29 cellular contexts compared by ENCODE assay signal in genomic region chr13:71877280-71877653, GRCh38. TPM values are rescaled to one million over a fixed set of nuclear protein-coding genes. Genes with fewer than 3 reads are reported as not detected.
A peak's percentile ranks its signal among the peaks of the same experiment; 100 is the strongest.
DNase-seq lines count a peak whose midpoint lies in the region; FAIRE-seq and TF ChIP-seq lines count a peak whose summit lies in the region.
"Had no signal": no experiment of that assay in that cellular context is flagged by ENCODE, and none has a peak within 500 bp of the region (broad histone marks: within the 10 kb centered on the region; RNA-seq: fewer than 3 reads in every experiment).

No MANE protein-coding gene starts in this region.

- H4K8ac ChIP-seq in mesenchymal stem cell (ENCODE audit: low read length), result no peak overlapping the region

- no peak overlapping the region for H2BK12ac ChIP-seq in mesenchymal stem cell (ENCODE audit: low read length in 2 of 2)

- no peak overlapping the region for H3K23ac ChIP-seq in mesenchymal stem cell (ENCODE audit: low read length in 2 of 2)

- H3K4me3 ChIP-seq in HUES6 (ENCODE audit: low read depth, low read length) (peak overlapping the region; percentile 24; the same call in 1 of the 2 replicates), mesenchymal stem cell (ENCODE audit: insufficient read depth in 1 of 2, low read depth in 1 of 2, low read length in 2 of 2) (no peak overlapping the region), A673 (ENCODE audit: low read depth, low read length, poor library complexity, severe bottlenecking) (no peak overlapping the region), ascending aorta (no peak overlapping the region)
- H3K4me3 ChIP-seq: BLaER1, esophagus muscularis mucosa, left lung, Peyer's patch, sigmoid colon, upper lobe of left lung had no signal

- H2AFZ ChIP-seq in mesenchymal stem cell (ENCODE audit: low read depth, low read length), result no peak overlapping the region

- BruUV-seq in A673 (replicated peaks; lab: Mats Ljungman, UMichigan), result no TSS peak

- H2BK120ac ChIP-seq in mesenchymal stem cell (ENCODE audit: low read depth, low read length), result no peak overlapping the region

- H3K36me3 Mint-ChIP-seq in activated CD4-positive, alpha-beta memory T cell treated with anti-CD3 and anti-CD28 coated beads, Interleukin-2, amount 10 ng/mL, durations not matched to agents 7 days and 5 days (ENCODE audit: low read depth), result no peaks in the 10 kb centered on the region
- H3K36me3 Mint-ChIP-seq: activated naive CD8-positive, alpha-beta T cell treated with anti-CD3 and anti-CD28 coated beads for 36 hours had no signal

- H3K4me1 ChIP-seq in HUES6 (ENCODE audit: control insufficient read depth, insufficient read depth, low read length), result peaks cover 34% of the 10 kb centered on the region
- no peaks in the 10 kb centered on the region for H3K4me1 ChIP-seq in mesenchymal stem cell (ENCODE audit: control insufficient read depth, insufficient read depth, low read depth, low read length)
- no peaks in the 10 kb centered on the region for H3K4me1 ChIP-seq in A673 (ENCODE audit: insufficient read depth, low read length, poor library complexity, severe bottlenecking)
- H3K4me1 ChIP-seq in ascending aorta, result no peaks in the 10 kb centered on the region
- H3K4me1 ChIP-seq: BLaER1, Caco-2, esophagus muscularis mucosa, sigmoid colon had no signal

- no peak for TF ChIP-seq POLR2A in GM12891 (IDR thresholded peaks at IDR 0.05; ENCODE audit: low read depth, low read length)

- H3K9ac ChIP-seq in HUES6 (ENCODE audit: low read length) (peak overlapping the region; percentile 25), mesenchymal stem cell (ENCODE audit: low read length) (no peak overlapping the region)
- H3K9ac ChIP-seq: BLaER1 had no signal

- H3K9me3 ChIP-seq in HUES6 (ENCODE audit: control insufficient read depth, insufficient read depth, low read depth, low read length) (peaks cover 3% of the 10 kb centered on the region; the same call in 1 of the 2 replicates), mesenchymal stem cell (ENCODE audit: control insufficient read depth, low read length) (no peaks in the 10 kb centered on the region), A673 (ENCODE audit: low read depth, low read length, poor library complexity, severe bottlenecking) (no peaks in the 10 kb centered on the region), ascending aorta (no peaks in the 10 kb centered on the region)
- H3K9me3 ChIP-seq: BLaER1, Caco-2, esophagus muscularis mucosa, left lung, Peyer's patch, sigmoid colon, upper lobe of left lung had no signal

- peak overlapping the region; percentile 32; the same call in 1 of the 2 replicates for H3K27ac ChIP-seq in HUES6 (ENCODE audit: low read depth, low read length)
- H3K27ac ChIP-seq in mesenchymal stem cell (ENCODE audit: low read length, poor library complexity, severe bottlenecking), result no peak overlapping the region
- no peak overlapping the region for H3K27ac ChIP-seq in A673 (ENCODE audit: low read depth, low read length, poor library complexity, severe bottlenecking)
- no peak overlapping the region for H3K27ac ChIP-seq in ascending aorta
- H3K27ac ChIP-seq: BLaER1, esophagus muscularis mucosa, left lung, Peyer's patch, sigmoid colon, upper lobe of left lung, VCaP had no signal

- intact Hi-C loops in A673 (cut with micrococcal nuclease; ENCODE audit: unreplicated experiment) (loop anchor here (5.0 kb wide), 2 partner anchors 400 to 915 kb away; no protein-coding TSS in a partner anchor), ascending aorta (cut with DNase I) (no loop called here)

- H3K36me3 ChIP-seq in HUES6 (ENCODE audit: control insufficient read depth, insufficient read depth, low read length), result no peaks in the 10 kb centered on the region
- no peaks in the 10 kb centered on the region for H3K36me3 ChIP-seq in mesenchymal stem cell (ENCODE audit: control insufficient read depth in 1 of 2, insufficient read depth in 2 of 2, low read depth in 1 of 2, low read length in 2 of 2)
- no peaks in the 10 kb centered on the region for H3K36me3 ChIP-seq in A673 (ENCODE audit: insufficient read depth, low read length, poor library complexity, severe bottlenecking)
- H3K36me3 ChIP-seq in ascending aorta, result no peaks in the 10 kb centered on the region
- H3K36me3 ChIP-seq: BLaER1, esophagus muscularis mucosa, left lung, Peyer's patch, sigmoid colon, upper lobe of left lung had no signal

- H3K27me3 Mint-ChIP-seq in activated CD4-positive, alpha-beta memory T cell treated with anti-CD3 and anti-CD28 coated beads, Interleukin-2, amount 10 ng/mL, durations not matched to agents 7 days and 5 days, result no peaks in the 10 kb centered on the region
- H3K27me3 Mint-ChIP-seq: activated naive CD8-positive, alpha-beta T cell treated with anti-CD3 and anti-CD28 coated beads for 36 hours; T-helper 17 cell had no signal

- FAIRE-seq in GM12891 (lab: Jason Lieb, UNC), result peak; percentile 5

- no peak for DNase-seq in GM12891 (ENCODE audit: insufficient read length, low spot score)
- DNase-seq in ecto neural progenitor cell (ENCODE audit: low spot score), result peak; percentile 54
- DNase-seq in mesenchymal stem cell, result peak; percentile 11
- DNase-seq in A673 (ENCODE audit: low spot score), result no peak
- DNase-seq in stimulated activated CD4-positive, alpha-beta T cell treated with anti-CD3 and anti-CD28 coated beads, Interleukin-4, amount 100 ng/mL, for 4 hours, result no peak
- no peak for DNase-seq in ascending aorta (ENCODE audit: low spot score in 2 of 2)
- DNase-seq in activated CD4-positive, alpha-beta memory T cell treated with anti-CD3 and anti-CD28 coated beads, Interleukin-2, amount 10 ng/mL, durations not matched to agents 7 days and 5 days, result no peak
- DNase-seq: ACHN; activated CD4-positive, alpha-beta T cell treated with anti-CD3 and anti-CD28 coated beads, Interleukin-2, amount 10 ng/mL, durations not matched to agents 7 days and 5 days; activated naive CD8-positive, alpha-beta T cell treated with anti-CD3 and anti-CD28 coated beads for 36 hours; DMS79 treated with DMSO at 0.1 percent for 48 hours; effector CD4-positive, alpha-beta T cell; left lung; MM.1S; NCI-H1930; NCI-H446 treated with DMSO at 0.1 percent for 48 hours; NK-92 treated with Interleukin-12 subunit alpha and Interleukin-12 subunit beta, amount 100 ng/mL, for 24 hours; Peyer's patch; sigmoid colon; stimulated activated CD4-positive, alpha-beta T cell treated with anti-CD3 and anti-CD28 coated beads, Interleukin-15, amount 100 ng/mL, for 24 hours; T-helper 17 cell; upper lobe of left lung had no signal

- CTCF ChIA-PET in A673 (lab: Charles Lee), result no interaction called here
- CTCF ChIA-PET in activated CD4-positive, alpha-beta memory T cell treated with anti-CD3 and anti-CD28 coated beads, Interleukin-2, amount 10 ng/mL, durations not matched to agents 7 days and 5 days (lab: Charles Lee), result no interaction called here

- H3K14ac ChIP-seq in mesenchymal stem cell (ENCODE audit: low read length in 2 of 2), result no peak overlapping the region

- H3K4ac ChIP-seq in mesenchymal stem cell (ENCODE audit: low read depth in 1 of 2, low read length in 2 of 2), result no peak overlapping the region

- H3K27me3 ChIP-seq in HUES6 (ENCODE audit: control insufficient read depth, insufficient read depth, low read length) (no peaks in the 10 kb centered on the region), mesenchymal stem cell (ENCODE audit: control insufficient read depth in 1 of 2, insufficient read depth in 1 of 2, low read length in 2 of 2) (no peaks in the 10 kb centered on the region), A673 (replicated peaks; ENCODE audit: insufficient read depth, low read depth, low read length, poor library complexity) (peaks cover 49% of the 10 kb centered on the region), ascending aorta (no peaks in the 10 kb centered on the region)
- H3K27me3 ChIP-seq: BLaER1, left lung, Peyer's patch, sigmoid colon, upper lobe of left lung had no signal

- no peak overlapping the region for H3K4me3 Mint-ChIP-seq in activated CD4-positive, alpha-beta memory T cell treated with anti-CD3 and anti-CD28 coated beads, Interleukin-2, amount 10 ng/mL, durations not matched to agents 7 days and 5 days
- H3K4me3 Mint-ChIP-seq: activated CD4-positive, alpha-beta T cell treated with anti-CD3 and anti-CD28 coated beads, Interleukin-2, amount 10 ng/mL, durations not matched to agents 7 days and 5 days; activated naive CD8-positive, alpha-beta T cell treated with anti-CD3 and anti-CD28 coated beads for 36 hours; activated T-helper 17 cell treated with anti-CD3 and anti-CD28 coated beads, Interleukin-2, amount 50 U/mL, for 72 hours; nephron; T-helper 17 cell had no signal

- TF ChIP-seq CTCF in A673 (conservative IDR thresholded peaks at IDR 0.05; ENCODE audit: low read depth, low read length), result no peak
- TF ChIP-seq CTCF in ascending aorta (IDR thresholded peaks at IDR 0.05), result no peak

- POLR2A ChIA-PET in A673 (lab: Charles Lee; ENCODE audit: low non-redundant PET), result no interaction called here
- POLR2A ChIA-PET in activated CD4-positive, alpha-beta memory T cell treated with anti-CD3 and anti-CD28 coated beads, Interleukin-2, amount 10 ng/mL, durations not matched to agents 7 days and 5 days (lab: Charles Lee), result interaction anchor here (1.3 kb wide), 1 partner anchor 9 kb away, joined by 4 read pairs; no protein-coding TSS in a partner anchor

- H3K79me1 ChIP-seq in mesenchymal stem cell (replicated peaks; ENCODE audit: low read length, poor library complexity, severe bottlenecking), result no peaks in the 10 kb centered on the region

- H2AK5ac ChIP-seq in mesenchymal stem cell (ENCODE audit: low read length, severe bottlenecking), result no peak overlapping the region

- no peak overlapping the region for H3K27ac Mint-ChIP-seq in activated CD4-positive, alpha-beta memory T cell treated with anti-CD3 and anti-CD28 coated beads, Interleukin-2, amount 10 ng/mL, durations not matched to agents 7 days and 5 days
- H3K27ac Mint-ChIP-seq: activated CD4-positive, alpha-beta T cell treated with anti-CD3 and anti-CD28 coated beads, Interleukin-2, amount 10 ng/mL, durations not matched to agents 7 days and 5 days; activated naive CD8-positive, alpha-beta T cell treated with anti-CD3 and anti-CD28 coated beads for 36 hours; activated T-helper 17 cell treated with anti-CD3 and anti-CD28 coated beads, Interleukin-2, amount 50 U/mL, for 72 hours; T-helper 17 cell had no signal

- no peak overlapping the region for H2BK5ac ChIP-seq in mesenchymal stem cell (ENCODE audit: low read depth, low read length, poor library complexity, severe bottlenecking)

- no peak overlapping the region for H4K91ac ChIP-seq in mesenchymal stem cell (ENCODE audit: low read length)

- peaks cover 2% of the 10 kb centered on the region for H3K4me1 Mint-ChIP-seq in activated CD4-positive, alpha-beta memory T cell treated with anti-CD3 and anti-CD28 coated beads, Interleukin-2, amount 10 ng/mL, durations not matched to agents 7 days and 5 days
- H3K4me1 Mint-ChIP-seq: activated naive CD8-positive, alpha-beta T cell treated with anti-CD3 and anti-CD28 coated beads for 36 hours; activated T-helper 17 cell treated with anti-CD3 and anti-CD28 coated beads, Interleukin-2, amount 50 U/mL, for 72 hours; T-helper 17 cell had no signal

- WGBS in mesenchymal stem cell, result 49% methylated on average over 5 of the region's 5 CpGs

- no peak overlapping the region for H2BK15ac ChIP-seq in mesenchymal stem cell (ENCODE audit: low read depth, poor library complexity, severe bottlenecking)

- H3K4me2 ChIP-seq in mesenchymal stem cell (ENCODE audit: low read length, poor library complexity, severe bottlenecking), result no peak overlapping the region
- H3K4me2 ChIP-seq: BLaER1 had no signal

- H3K9me3 Mint-ChIP-seq in activated CD4-positive, alpha-beta memory T cell treated with anti-CD3 and anti-CD28 coated beads, Interleukin-2, amount 10 ng/mL, durations not matched to agents 7 days and 5 days, result no peaks in the 10 kb centered on the region
- H3K9me3 Mint-ChIP-seq: activated CD4-positive, alpha-beta T cell treated with anti-CD3 and anti-CD28 coated beads, Interleukin-2, amount 10 ng/mL, durations not matched to agents 7 days and 5 days; activated naive CD8-positive, alpha-beta T cell treated with anti-CD3 and anti-CD28 coated beads for 36 hours had no signal

- no peak overlapping the region for H3K18ac ChIP-seq in mesenchymal stem cell (ENCODE audit: low read depth in 1 of 2, low read length in 2 of 2)

RNA-seq across cellular contexts. Expression of gene DACH1, which starts 10.3 kb away (rescaled TPM):
- polyA plus RNA-seq in GM12891 (2012; ENCODE audit: low read depth, missing spikeins), result not detected
- polyA plus RNA-seq in mesenchymal stem cell (2013, experiment 1 of 2), result 17.5 TPM
- polyA plus RNA-seq in mesenchymal stem cell (2013, experiment 2 of 2), result 16.9 TPM
- total RNA-seq in A673 (2021) (0.11 and 0.22 TPM in 2 replicates), ascending aorta (not detected)
- not detected for total RNA-seq in activated CD4-positive, alpha-beta memory T cell treated with anti-CD3 and anti-CD28 coated beads, Interleukin-2, amount 10 ng/mL, durations not matched to agents 7 days and 5 days
- total RNA-seq: activated CD4-positive, alpha-beta T cell treated with anti-CD3 and anti-CD28 coated beads, Interleukin-2, amount 10 ng/mL, durations not matched to agents 7 days and 5 days; activated naive CD8-positive, alpha-beta T cell treated with anti-CD3 and anti-CD28 coated beads for 36 hours; activated T-helper 17 cell treated with anti-CD3 and anti-CD28 coated beads, Interleukin-2, amount 50 U/mL, for 72 hours had no signal

Comparison
In these comparisons a context has a peak if more than half of its experiments do, and no peak if none do; other contexts are left out.
1. DNase-seq: peak in ecto neural progenitor cell (single experiment) and mesenchymal stem cell (single experiment); none in GM12891 (single experiment), A673 (single experiment), stimulated activated CD4-positive, alpha-beta T cell treated with anti-CD3 and anti-CD28 coated beads, Interleukin-4, amount 100 ng/mL, for 4 hours (0 of 2), ascending aorta (0 of 2) and activated CD4-positive, alpha-beta memory T cell treated with anti-CD3 and anti-CD28 coated beads, Interleukin-2, amount 10 ng/mL, durations not matched to agents 7 days and 5 days (single experiment).